Comparison of ENCODE assay signal across 23 cellular contexts in genomic region chr5:82813951-82814350, GRCh38.
"Had no signal": no experiment of that assay in that cellular context is flagged by ENCODE, and none has a peak within 500 bp of the region (broad histone marks: within the 10 kb centered on the region; RNA-seq: fewer than 3 reads in every experiment).

No MANE protein-coding gene starts in this region.

- H3K27ac ChIP-seq: breast epithelium, left lung, lower lobe of right lung, tibial nerve had no signal

- FAIRE-seq: endothelial cell of umbilical vein had no signal

- H3K36me3 ChIP-seq: breast epithelium, left lung, lower lobe of right lung, tibial nerve had no signal

- H3K9me3 ChIP-seq: breast epithelium, left lung, lower lobe of right lung, tibial nerve had no signal

- H3K4me3 Mint-ChIP-seq: activated B cell treated with CpG ODN at 0.5 μM for 24 hours; activated CD8-positive, alpha-beta T cell treated with anti-CD3 and anti-CD28 coated beads for 36 hours; activated naive CD4-positive, alpha-beta T cell treated with anti-CD3 and anti-CD28 coated beads, Interleukin-2, amount 50 U/mL, for 24 hours; activated naive CD8-positive, alpha-beta T cell treated with anti-CD3 and anti-CD28 coated beads, Interleukin-2, amount 50 U/mL, for 24 hours; activated T-cell treated with anti-CD3 and anti-CD28 coated beads, Interleukin-2, amount 50 U/mL, for 4 hours; naive thymus-derived CD8-positive, alpha-beta T cell; T-helper 2 cell treated with Interferon-gamma antibody and Interleukin-4, amounts not matched to agents 5 μg/mL and 100 μg/mL, for 36 hours had no signal

- H3K27me3 ChIP-seq: breast epithelium, left lung, tibial nerve had no signal

- H3K9me3 Mint-ChIP-seq: activated B cell treated with CpG ODN at 0.5 μM for 24 hours; activated CD8-positive, alpha-beta T cell treated with anti-CD3 and anti-CD28 coated beads for 36 hours; activated naive CD4-positive, alpha-beta T cell treated with anti-CD3 and anti-CD28 coated beads, Interleukin-2, amount 50 U/mL, for 24 hours; activated naive CD8-positive, alpha-beta T cell treated with anti-CD3 and anti-CD28 coated beads, Interleukin-2, amount 50 U/mL, for 24 hours; activated T-cell treated with anti-CD3 and anti-CD28 coated beads, Interleukin-2, amount 50 U/mL, for 4 hours; activated T-helper 2 cell treated with anti-CD3 and anti-CD28 coated beads, Interferon-gamma antibody, Interleukin-2, Interleukin-4, amounts not matched to agents 10 μg/mL and 5 μg/mL and 100 μg/mL, durations not matched to agents 14 hours and 24 hours and 36 hours; naive thymus-derived CD8-positive, alpha-beta T cell; T-helper 2 cell treated with Interferon-gamma antibody and Interleukin-4, amounts not matched to agents 5 μg/mL and 100 μg/mL, for 36 hours had no signal

- H3K4me1 ChIP-seq: breast epithelium, lower lobe of right lung, tibial nerve had no signal

- H3K4me1 Mint-ChIP-seq: activated B cell treated with CpG ODN at 0.5 μM for 24 hours; activated naive CD4-positive, alpha-beta T cell treated with anti-CD3 and anti-CD28 coated beads, Interleukin-2, amount 50 U/mL, for 24 hours; naive thymus-derived CD8-positive, alpha-beta T cell had no signal

- H3K4me3 ChIP-seq: breast epithelium, left lung, lower lobe of right lung, smooth muscle cell, tibial nerve had no signal

- H3K27me3 Mint-ChIP-seq: activated B cell treated with CpG ODN at 0.5 μM for 24 hours; activated CD8-positive, alpha-beta T cell treated with anti-CD3 and anti-CD28 coated beads for 36 hours; activated naive CD8-positive, alpha-beta T cell treated with anti-CD3 and anti-CD28 coated beads, Interleukin-2, amount 50 U/mL, for 24 hours had no signal

- DNase-seq: activated B cell treated with CpG ODN at 0.5 μM for 24 hours; activated CD4-positive, alpha-beta T cell treated with anti-CD3 and anti-CD28 coated beads, Interleukin-2, amount 50 U/mL, for 1 hour; activated CD8-positive, alpha-beta T cell treated with anti-CD3 and anti-CD28 coated beads for 36 hours; activated naive CD8-positive, alpha-beta T cell treated with anti-CD3 and anti-CD28 coated beads, Interleukin-2, amount 50 U/mL, for 24 hours; activated T-cell treated with anti-CD3 and anti-CD28 coated beads, Interleukin-2, amount 50 U/mL, for 4 hours; amygdala; central memory CD4-positive, alpha-beta T cell; foreskin fibroblast; head of caudate nucleus; kidney glomerular epithelial cell; left lung; lower lobe of right lung; mesenchymal stem cell; naive thymus-derived CD8-positive, alpha-beta T cell; stimulated activated naive CD4-positive, alpha-beta T cell had no signal

- H3K36me3 Mint-ChIP-seq: activated naive CD4-positive, alpha-beta T cell treated with anti-CD3 and anti-CD28 coated beads, Interleukin-2, amount 50 U/mL, for 24 hours; naive thymus-derived CD8-positive, alpha-beta T cell had no signal

- H3K27ac Mint-ChIP-seq: activated B cell treated with CpG ODN at 0.5 μM for 24 hours; activated CD8-positive, alpha-beta T cell treated with anti-CD3 and anti-CD28 coated beads for 36 hours; activated naive CD4-positive, alpha-beta T cell treated with anti-CD3 and anti-CD28 coated beads, Interleukin-2, amount 50 U/mL, for 24 hours; activated naive CD8-positive, alpha-beta T cell treated with anti-CD3 and anti-CD28 coated beads, Interleukin-2, amount 50 U/mL, for 24 hours; activated T-helper 2 cell treated with anti-CD3 and anti-CD28 coated beads, Interferon-gamma antibody, Interleukin-2, Interleukin-4, amounts not matched to agents 10 μg/mL and 5 μg/mL and 100 μg/mL, durations not matched to agents 14 hours and 24 hours and 36 hours; naive thymus-derived CD8-positive, alpha-beta T cell; T-helper 2 cell treated with Interferon-gamma antibody and Interleukin-4, amounts not matched to agents 5 μg/mL and 100 μg/mL, for 36 hours had no signal

- ATAC-seq: activated CD8-positive, alpha-beta T cell treated with anti-CD3 and anti-CD28 coated beads for 36 hours; activated naive CD8-positive, alpha-beta T cell treated with anti-CD3 and anti-CD28 coated beads, Interleukin-2, amount 50 U/mL, for 24 hours; activated T-cell treated with anti-CD3 and anti-CD28 coated beads, Interleukin-2, amount 50 U/mL, for 4 hours; esophagus mucosa; left lung; lower lobe of right lung; naive thymus-derived CD8-positive, alpha-beta T cell had no signal

- H3K4me2 ChIP-seq: smooth muscle cell had no signal
